ENCODE assay signal across 11 cellular contexts in genomic region chr10:80185522-80186299, GRCh38. TPM values are rescaled to one million over a fixed set of nuclear protein-coding genes. Genes with fewer than 3 reads are reported as not detected.
DNase-seq lines count a peak whose midpoint lies in the region; ATAC-seq and TF ChIP-seq lines count a peak whose summit lies in the region.
"Had no signal": no experiment of that assay in that cellular context is flagged by ENCODE, and none has a peak within 500 bp of the region (broad histone marks: within the 10 kb centered on the region; RNA-seq: fewer than 3 reads in every experiment).

No MANE protein-coding gene starts in this region.

- ATAC-seq in GM21786 (IDR thresholded peaks at IDR 0.05; ENCODE audit: unreplicated experiment) = no peak

- H3K4me3 Mint-ChIP-seq in activated T-helper 2 cell treated with anti-CD3 and anti-CD28 coated beads, Interferon-gamma antibody, Interleukin-2, Interleukin-4, amounts not matched to agents 10 μg/mL and 5 μg/mL and 100 μg/mL, durations not matched to agents 14 hours and 24 hours and 36 hours (ENCODE audit: low read depth) = peak overlapping the region; percentile 43
- H3K4me3 Mint-ChIP-seq in immature natural killer cell (peak overlapping the region in 3 of 5 donors; percentile 8 to 72 (median 31)), type B pancreatic cell (no peak overlapping the region)

- H3K4me3 ChIP-seq in breast epithelium (no peak overlapping the region), mammary epithelial cell (replicated peaks in 1 of 3; ENCODE audit: insufficient read depth in 1 of 3, low read depth in 2 of 3, low read length in 3 of 3) (no peak overlapping the region), SK-N-SH (ENCODE audit: low read depth in 2 of 2, low read length in 1 of 2) (no peak overlapping the region)

- CTCF ChIA-PET in mammary epithelial cell (lab: Charles Lee; ENCODE audit: low non-redundant PET) (no interaction called here), SK-N-SH (lab: Yijun Ruan, JAX) (no interaction called here)

- TF ChIP-seq EP300 in SK-N-SH (IDR thresholded peaks at IDR 0.05; ENCODE audit: borderline replicate concordance in 1 of 2, low read depth in 1 of 2, low read length in 1 of 2) = no peak

- H3K9me3 ChIP-seq in breast epithelium (no peaks in the 10 kb centered on the region), mammary epithelial cell (replicated peaks; ENCODE audit: insufficient read depth, low read length) (no peaks in the 10 kb centered on the region), SK-N-SH (no peaks in the 10 kb centered on the region)

- H3K9me2 ChIP-seq in SK-N-SH = no peaks in the 10 kb centered on the region

- dilution Hi-C loops in mammary epithelial cell (cut with HindIII; ENCODE audit: low sequenced_read_pairs) = no loop called here

- H3K4me1 Mint-ChIP-seq in activated T-helper 2 cell treated with anti-CD3 and anti-CD28 coated beads, Interferon-gamma antibody, Interleukin-2, Interleukin-4, amounts not matched to agents 10 μg/mL and 5 μg/mL and 100 μg/mL, durations not matched to agents 14 hours and 24 hours and 36 hours (ENCODE audit: low read depth) = peaks cover 69% of the 10 kb centered on the region
- H3K4me1 Mint-ChIP-seq in immature natural killer cell = peaks cover 85 to 95% of the 10 kb centered on the region in 2 donors
- peaks cover 17% of the 10 kb centered on the region for H3K4me1 Mint-ChIP-seq in type B pancreatic cell (ENCODE audit: unreplicated experiment)

- TF ChIP-seq CTCF in breast epithelium (IDR thresholded peaks at IDR 0.05) (no peak), mammary epithelial cell (conservative IDR thresholded peaks at IDR 0.05 in 1 of 2, IDR thresholded peaks at IDR 0.05 in 1 of 2; ENCODE audit: extremely low read depth in 1 of 2, insufficient read depth in 1 of 2, low read depth in 1 of 2, low read length in 2 of 2) (no peak), type B pancreatic cell (conservative IDR thresholded peaks at IDR 0.05) (no peak), SK-N-SH (IDR thresholded peaks at IDR 0.05) (no peak)

- H3K4me2 ChIP-seq in mammary epithelial cell (ENCODE audit: insufficient read depth, low read depth, low read length) (no peak overlapping the region), SK-N-SH (no peak overlapping the region)

- no peaks in the 10 kb centered on the region for H3K27me3 Mint-ChIP-seq in activated T-helper 2 cell treated with anti-CD3 and anti-CD28 coated beads, Interferon-gamma antibody, Interleukin-2, Interleukin-4, amounts not matched to agents 10 μg/mL and 5 μg/mL and 100 μg/mL, durations not matched to agents 14 hours and 24 hours and 36 hours (ENCODE audit: low read depth)
- H3K27me3 Mint-ChIP-seq in immature natural killer cell (ENCODE audit: low read depth in 3 of 3) = peaks cover 0 to 11% (median 10%) of the 10 kb centered on the region in 3 donors
- H3K27me3 Mint-ChIP-seq in type B pancreatic cell = no peaks in the 10 kb centered on the region

- H2AFZ ChIP-seq in mammary epithelial cell (ENCODE audit: low read depth, low read length) (no peak overlapping the region), SK-N-SH (ENCODE audit: low read depth) (no peak overlapping the region)

- POLR2A ChIA-PET in SK-N-SH (lab: Yijun Ruan, JAX) = no interaction called here

- DNase-seq in breast epithelium (ENCODE audit: low spot score in 2 of 2) (no peak), mammary epithelial cell (no peak), immature natural killer cell (no peak), type B pancreatic cell (ENCODE audit: extremely low spot score, unreplicated experiment) (no peak), pons (ENCODE audit: low spot score) (no peak), SK-N-SH (no peak)
- no peak for DNase-seq in activated T-helper 2 cell treated with anti-CD3 and anti-CD28 coated beads, Interferon-gamma antibody, Interleukin-2, Interleukin-4, amounts not matched to agents 10 μg/mL and 5 μg/mL and 100 μg/mL, durations not matched to agents 14 hours and 24 hours and 36 hours (ENCODE audit: low spot score)
- DNase-seq: AML-193 had no signal

- in situ Hi-C loops in mammary epithelial cell (cut with MboI; ENCODE audit: low sequenced_read_pairs in 2 of 2) = no loop called here

- no peaks in the 10 kb centered on the region for H3K27me3 ChIP-seq in breast epithelium
- H3K27me3 ChIP-seq in mammary epithelial cell (ENCODE audit: insufficient read depth, low read length) = no peaks in the 10 kb centered on the region
- H3K27me3 ChIP-seq in SK-N-SH (ENCODE audit: insufficient read depth) = no peaks in the 10 kb centered on the region

- H3F3A ChIP-seq in SK-N-SH (replicated peaks; ENCODE audit: insufficient read depth) = no peaks in the 10 kb centered on the region

- H3K27ac Mint-ChIP-seq in activated T-helper 2 cell treated with anti-CD3 and anti-CD28 coated beads, Interferon-gamma antibody, Interleukin-2, Interleukin-4, amounts not matched to agents 10 μg/mL and 5 μg/mL and 100 μg/mL, durations not matched to agents 14 hours and 24 hours and 36 hours = peak overlapping the region; percentile 92
- H3K27ac Mint-ChIP-seq in immature natural killer cell (peak overlapping the region; percentile 43 to 91 (median 74)), type B pancreatic cell (peak overlapping the region; percentile 46)

- no TSS peak for BruUV-seq in mammary epithelial cell (replicated peaks; lab: Mats Ljungman, UMichigan)

- H3K9ac ChIP-seq in mammary epithelial cell (ENCODE audit: insufficient read depth, low read length) (no peak overlapping the region), SK-N-SH (no peak overlapping the region)

- no peak for TF ChIP-seq RAD21 in SK-N-SH (IDR thresholded peaks at IDR 0.05; ENCODE audit: low read length)

- no peaks in the 10 kb centered on the region for H3K36me3 ChIP-seq in breast epithelium
- H3K36me3 ChIP-seq in mammary epithelial cell (ENCODE audit: insufficient read depth, low read length) = no peaks in the 10 kb centered on the region
- no peaks in the 10 kb centered on the region for H3K36me3 ChIP-seq in SK-N-SH (replicated peaks in 1 of 2; ENCODE audit: control insufficient read depth in 1 of 2, insufficient read depth in 2 of 2, low read length in 1 of 2)

- H3K9me3 Mint-ChIP-seq in activated T-helper 2 cell treated with anti-CD3 and anti-CD28 coated beads, Interferon-gamma antibody, Interleukin-2, Interleukin-4, amounts not matched to agents 10 μg/mL and 5 μg/mL and 100 μg/mL, durations not matched to agents 14 hours and 24 hours and 36 hours = no peaks in the 10 kb centered on the region
- H3K9me3 Mint-ChIP-seq in immature natural killer cell (no peaks in the 10 kb centered on the region), type B pancreatic cell (no peaks in the 10 kb centered on the region)

- peaks cover 27% of the 10 kb centered on the region for H3K36me3 Mint-ChIP-seq in activated T-helper 2 cell treated with anti-CD3 and anti-CD28 coated beads, Interferon-gamma antibody, Interleukin-2, Interleukin-4, amounts not matched to agents 10 μg/mL and 5 μg/mL and 100 μg/mL, durations not matched to agents 14 hours and 24 hours and 36 hours (ENCODE audit: low read depth)
- peaks cover 0 to 3% (median 0%) of the 10 kb centered on the region in 3 donors for H3K36me3 Mint-ChIP-seq in immature natural killer cell
- H3K36me3 Mint-ChIP-seq in type B pancreatic cell = peaks cover 3% of the 10 kb centered on the region

- H3K27ac ChIP-seq in breast epithelium = peak overlapping the region; percentile 21 to 84
- H3K27ac ChIP-seq in mammary epithelial cell (ENCODE audit: insufficient read depth, low read depth, low read length) = no peak overlapping the region
- no peak overlapping the region for H3K27ac ChIP-seq in SK-N-SH (ENCODE audit: low read depth in 2 of 2, low read length in 1 of 2)

- H3K79me2 ChIP-seq in mammary epithelial cell (ENCODE audit: insufficient read depth, low read length) (peaks cover 96% of the 10 kb centered on the region), SK-N-SH (ENCODE audit: insufficient read depth) (peaks cover 70% of the 10 kb centered on the region)

- intact Hi-C loops in breast epithelium (cut with DNase I; ENCODE audit: low total_unique reads) (no loop called here), mammary epithelial cell (cut with micrococcal nuclease) (no loop called here)
- intact Hi-C loops in activated T-helper 2 cell treated with anti-CD3 and anti-CD28 coated beads, Interferon-gamma antibody, Interleukin-2, Interleukin-4, amounts not matched to agents 10 μg/mL and 5 μg/mL and 100 μg/mL, durations not matched to agents 14 hours and 24 hours and 36 hours (cut with micrococcal nuclease) = no loop called here

- H4K20me1 ChIP-seq in mammary epithelial cell (ENCODE audit: insufficient read depth, low read length) = peaks cover 3% of the 10 kb centered on the region
- H4K20me1 ChIP-seq in SK-N-SH (ENCODE audit: insufficient read depth) = peaks cover 59% of the 10 kb centered on the region

- H3K4me1 ChIP-seq in breast epithelium = peaks cover 0 to 15% of the 10 kb centered on the region in 2 donors
- H3K4me1 ChIP-seq in mammary epithelial cell (ENCODE audit: insufficient read depth, low read length) = no peaks in the 10 kb centered on the region
- H3K4me1 ChIP-seq in SK-N-SH (ENCODE audit: control insufficient read depth in 1 of 2, insufficient read depth in 2 of 2, low read depth in 1 of 2, low read length in 1 of 2) = no peaks in the 10 kb centered on the region

- WGBS in mammary epithelial cell (ENCODE audit: low coverage, missing lambda C conversion rate) = 94% methylated on average over 5 of the region's 5 CpGs
- 96% methylated on average over 5 of the region's 5 CpGs for WGBS in SK-N-SH (ENCODE audit: low lambda C conversion rate)

- no peak for TF ChIP-seq POLR2A in breast epithelium (IDR thresholded peaks at IDR 0.05)

RNA-seq across cellular contexts. Expression of gene ANXA11, which starts 19.6 kb away (rescaled TPM):
- total RNA-seq in breast epithelium (100 to 1,000 TPM in 1 of 3 donors, 10 to 100 TPM in 2; 83.3 to 102 (median 93.4) TPM), mammary epithelial cell (100 to 1,000 TPM in 1 of 2 donors, 10 to 100 TPM in 1; 36.8 to 117 TPM), type B pancreatic cell (ENCODE audit: low replicate concordance) (122 and 248 TPM in 2 replicates)
- polyA plus RNA-seq in mammary epithelial cell (75.0 TPM), immature natural killer cell (100 to 1,000 TPM; 136 to 270 (median 181) TPM), SK-N-SH (2012; rRNA removed) (50.9 and 53.6 TPM in 2 replicates)
- polyA minus RNA-seq in mammary epithelial cell = 154 TPM
- total RNA-seq in activated T-helper 2 cell treated with anti-CD3 and anti-CD28 coated beads, Interferon-gamma antibody, Interleukin-2, Interleukin-4, amounts not matched to agents 10 μg/mL and 5 μg/mL and 100 μg/mL, durations not matched to agents 14 hours and 24 hours and 36 hours = 251 and 264 TPM in 2 replicates
- polyA plus RNA-seq in SK-N-SH (2012; cell fraction: cytosol; rRNA removed) = 42.2 and 48.2 TPM in 2 replicates
- 59.9 and 66.6 TPM in 2 replicates for polyA plus RNA-seq in SK-N-SH (2012; cell fraction: nucleus; rRNA removed)
- polyA plus RNA-seq: neural cell had no signal

RNA-seq across cellular contexts. Expression of gene PLAC9, which starts 53.2 kb away (rescaled TPM):
- 10 to 100 TPM in 2 of 3 donors, 1 to 10 TPM in 1; 7.5 to 66.2 (median 13.4) TPM for total RNA-seq in breast epithelium
- under 1 TPM; 0.50 to 0.68 TPM for total RNA-seq in mammary epithelial cell
- polyA plus RNA-seq in mammary epithelial cell = 0.10 TPM
- polyA minus RNA-seq in mammary epithelial cell = not detected
- not detected in 2 replicates for total RNA-seq in activated T-helper 2 cell treated with anti-CD3 and anti-CD28 coated beads, Interferon-gamma antibody, Interleukin-2, Interleukin-4, amounts not matched to agents 10 μg/mL and 5 μg/mL and 100 μg/mL, durations not matched to agents 14 hours and 24 hours and 36 hours
- not detected for polyA plus RNA-seq in immature natural killer cell
- 8.2 TPM in 1 of 2 replicates, not detected in the other for total RNA-seq in type B pancreatic cell (ENCODE audit: low replicate concordance)
- polyA plus RNA-seq in SK-N-SH (2012; rRNA removed) = 0.21 TPM in 1 of 2 replicates, not detected in the other
- polyA plus RNA-seq in SK-N-SH (2012; cell fraction: cytosol; rRNA removed) = 0.10 and 0.29 TPM in 2 replicates
- polyA plus RNA-seq in SK-N-SH (2012; cell fraction: nucleus; rRNA removed) = 0.14 and 0.62 TPM in 2 replicates
- total RNA-seq: LHCN-M2 had no signal
- polyA plus RNA-seq: neural cell had no signal

Comparison
In these comparisons a context has a peak if more than half of its experiments do, and no peak if none do; other contexts are left out.
1. H3K27ac ChIP-seq: peak in breast epithelium (2 of 2); none in mammary epithelial cell (single experiment) and SK-N-SH (0 of 2).
2. Peak in every context shown above with its lines, with median percentiles within 50 percentile points of each other: H3K27ac Mint-ChIP-seq.